In genomic region chr11:100739636-100740035, GRCh38 we compare ENCODE assay signal across 10 cellular contexts. TPM values are rescaled to one million over a fixed set of nuclear protein-coding genes. Genes with fewer than 3 reads are reported as not detected.
DNase-seq lines count a peak whose midpoint lies in the region; ATAC-seq and FAIRE-seq lines count a peak whose summit lies in the region.
"Had no signal": no experiment of that assay in that cellular context is flagged by ENCODE, and none has a peak within 500 bp of the region (broad histone marks: within the 10 kb centered on the region; RNA-seq: fewer than 3 reads in every experiment).

No MANE protein-coding gene starts in this region.

- ATAC-seq in left ventricle myocardium superior, result peak; percentile 95
- ATAC-seq in sciatic nerve, result peak; percentile 80
- ATAC-seq in stimulated activated effector memory CD8-positive, alpha-beta T cell treated with anti-CD3 and anti-CD28 coated beads, Interleukin-12 subunit alpha, Interleukin-12 subunit beta, amount 100 ng/mL, for 72 hours, result no peak

- H3K36me3 Mint-ChIP-seq in stimulated activated effector memory CD8-positive, alpha-beta T cell treated with anti-CD3 and anti-CD28 coated beads, Interleukin-12 subunit alpha, Interleukin-12 subunit beta, amount 100 ng/mL, for 72 hours, result no peaks in the 10 kb centered on the region

- H3K4me3 ChIP-seq in adipocyte (ENCODE audit: low read length), result peak overlapping the region; percentile 12

- H3K9me3 Mint-ChIP-seq in stimulated activated effector memory CD8-positive, alpha-beta T cell treated with anti-CD3 and anti-CD28 coated beads, Interleukin-12 subunit alpha, Interleukin-12 subunit beta, amount 100 ng/mL, for 72 hours, result peaks cover 11% of the 10 kb centered on the region

- no peaks in the 10 kb centered on the region for H3K27me3 ChIP-seq in adipocyte (replicated peaks; ENCODE audit: control insufficient read depth, insufficient read depth, low read length)

- H3K9me3 ChIP-seq in adipocyte (ENCODE audit: control insufficient read depth, low read length), result no peaks in the 10 kb centered on the region

- no peaks in the 10 kb centered on the region for H3K36me3 ChIP-seq in adipocyte (ENCODE audit: control insufficient read depth, insufficient read depth, low read length, severe bottlenecking)

- intact Hi-C loops in left ventricle myocardium superior (cut with micrococcal nuclease) (no loop called here), sciatic nerve (cut with DNase I) (no loop called here)

- DNase-seq in GM04504 (ENCODE audit: low read depth) (peak; percentile 37), adipocyte (ENCODE audit: low read depth) (peak; percentile 86), left ventricle myocardium superior (no peak), sciatic nerve (ENCODE audit: low spot score) (no peak), GM19239 (ENCODE audit: insufficient read length, low spot score) (no peak), NK-92 (lab: John Stamatoyannopoulos, UW; ENCODE audit: unreplicated experiment) (no peak), cerebellar cortex (ENCODE audit: low spot score) (no peak)
- DNase-seq in stimulated activated effector memory CD8-positive, alpha-beta T cell treated with anti-CD3 and anti-CD28 coated beads, Interleukin-12 subunit alpha, Interleukin-12 subunit beta, amount 100 ng/mL, for 72 hours (ENCODE audit: low spot score in 2 of 2), result no peak
- DNase-seq: Kasumi-1 had no signal

- H3K27ac Mint-ChIP-seq in stimulated activated effector memory CD8-positive, alpha-beta T cell treated with anti-CD3 and anti-CD28 coated beads, Interleukin-12 subunit alpha, Interleukin-12 subunit beta, amount 100 ng/mL, for 72 hours, result no peak overlapping the region

- FAIRE-seq in GM19239 (lab: Jason Lieb, UNC), result no peak
- FAIRE-seq: frontal cortex had no signal

- H3K4me3 Mint-ChIP-seq in stimulated activated effector memory CD8-positive, alpha-beta T cell treated with anti-CD3 and anti-CD28 coated beads, Interleukin-12 subunit alpha, Interleukin-12 subunit beta, amount 100 ng/mL, for 72 hours, result no peak overlapping the region

- H3K4me1 ChIP-seq in adipocyte (ENCODE audit: control insufficient read depth, insufficient read depth, low read length), result peaks cover 30% of the 10 kb centered on the region

- peak overlapping the region; percentile 6 for H3K9ac ChIP-seq in adipocyte (ENCODE audit: low read length)

- H3K4me1 Mint-ChIP-seq in stimulated activated effector memory CD8-positive, alpha-beta T cell treated with anti-CD3 and anti-CD28 coated beads, Interleukin-12 subunit alpha, Interleukin-12 subunit beta, amount 100 ng/mL, for 72 hours, result no peaks in the 10 kb centered on the region

RNA-seq across cellular contexts. Expression of gene ARHGAP42, which starts 52.5 kb away (rescaled TPM):
- total RNA-seq in left ventricle myocardium superior (5.7 TPM), sciatic nerve (120 TPM)

Comparison
In these comparisons a context has a peak if more than half of its experiments do, and no peak if none do; other contexts are left out.
1. DNase-seq: peak in GM04504 (single experiment) and adipocyte (single experiment); none in left ventricle myocardium superior (single experiment), sciatic nerve (single experiment), GM19239 (single experiment), NK-92 (single experiment), cerebellar cortex (single experiment) and stimulated activated effector memory CD8-positive, alpha-beta T cell treated with anti-CD3 and anti-CD28 coated beads, Interleukin-12 subunit alpha, Interleukin-12 subunit beta, amount 100 ng/mL, for 72 hours (0 of 2).
2. RNA of gene ARHGAP42, which starts 52.5 kb away (total RNA-seq): 120 TPM in sciatic nerve (single experiment); 5.7 TPM in left ventricle myocardium superior (single experiment); every median in the first group is over 10 times any median in the second.